In genomic region chr13:79246575-79246949, GRCh38 we compare ENCODE assay signal across 9 cellular contexts.
DNase-seq lines count a peak whose midpoint lies in the region; ATAC-seq and TF ChIP-seq lines count a peak whose summit lies in the region.
"Had no signal": no experiment of that assay in that cellular context is flagged by ENCODE, and none has a peak within 500 bp of the region (broad histone marks: within the 10 kb centered on the region; RNA-seq: fewer than 3 reads in every experiment).

No MANE protein-coding gene starts in this region.

- H4K91ac ChIP-seq in H9 (ENCODE audit: insufficient read length, low read depth, low read length), result no peak overlapping the region

- no peak overlapping the region for H3T11ph ChIP-seq in H9 (ENCODE audit: low read length)

- intact Hi-C loops in ascending aorta (cut with DNase I), result no loop called here
- intact Hi-C loops in activated T-helper 1 cell treated with anti-CD3 and anti-CD28 coated beads, Interleukin-12 subunit alpha, Interleukin-12 subunit beta, Interleukin-2, Interleukin-4 antibody, amounts not matched to agents 30 ng/mL and 10 ng/mL and 1 ng/mL, durations not matched to agents 14 hours and 24 hours and 36 hours (cut with micrococcal nuclease), result loop anchor here (5.0 kb wide), 1 partner anchor 269 kb away; no protein-coding TSS in a partner anchor

- H3K36me3 ChIP-seq in ascending aorta, result no peaks in the 10 kb centered on the region

- H3K4me3 Mint-ChIP-seq in H9, result no peak overlapping the region
- H3K4me3 Mint-ChIP-seq in activated T-helper 1 cell treated with anti-CD3 and anti-CD28 coated beads, Interleukin-12 subunit alpha, Interleukin-12 subunit beta, Interleukin-2, Interleukin-4 antibody, amounts not matched to agents 30 ng/mL and 10 ng/mL and 1 ng/mL, durations not matched to agents 14 hours and 24 hours and 36 hours, result no peak overlapping the region

- H3K79me1 ChIP-seq in H9 (ENCODE audit: insufficient read depth, low read depth, low read length, poor library complexity, severe bottlenecking), result no peaks in the 10 kb centered on the region

- H4K8ac ChIP-seq in H9 (replicated peaks; ENCODE audit: insufficient read length, low read depth, low read length), result no peak overlapping the region

- WGBS in H9 (ENCODE audit: extremely low coverage, insufficient read length, low lambda C conversion rate), result no CpG with 5 or more reads among the region's 4 CpGs

- no peaks in the 10 kb centered on the region for H3K9me3 ChIP-seq in ascending aorta
- no peaks in the 10 kb centered on the region for H3K9me3 ChIP-seq in H9 (ENCODE audit: control insufficient read depth, low read depth, low read length)

- H2BK120ac ChIP-seq in H9 (ENCODE audit: low read depth, low read length, poor library complexity, severe bottlenecking), result no peak overlapping the region

- H3K4ac ChIP-seq in H9 (ENCODE audit: low read depth, low read length), result no peak overlapping the region

- peak; percentile 31 for ATAC-seq in GM19043 (IDR thresholded peaks at IDR 0.05; ENCODE audit: low read depth, unreplicated experiment)
- ATAC-seq in HG03175 (IDR thresholded peaks at IDR 0.05; ENCODE audit: unreplicated experiment), result peak; percentile 51

- no peak overlapping the region for H2BK15ac ChIP-seq in H9 (ENCODE audit: low read depth, low read length)

- no peak overlapping the region for H2AFZ ChIP-seq in H9 (ENCODE audit: low read length)

- H3K4me1 Mint-ChIP-seq in H9, result peaks cover 18 to 22% of the 10 kb centered on the region in 2 experiments
- H3K4me1 Mint-ChIP-seq in activated T-helper 1 cell treated with anti-CD3 and anti-CD28 coated beads, Interleukin-12 subunit alpha, Interleukin-12 subunit beta, Interleukin-2, Interleukin-4 antibody, amounts not matched to agents 30 ng/mL and 10 ng/mL and 1 ng/mL, durations not matched to agents 14 hours and 24 hours and 36 hours (ENCODE audit: low read depth), result no peaks in the 10 kb centered on the region

- H4K5ac ChIP-seq in H9 (ENCODE audit: insufficient read length, low read depth, low read length), result no peak overlapping the region

- H3K4me1 ChIP-seq in ascending aorta, result no peaks in the 10 kb centered on the region
- H3K4me1 ChIP-seq in H9 (ENCODE audit: insufficient read depth, low read length), result peaks cover 2% of the 10 kb centered on the region; the same call in 1 of the 2 replicates

- H3K36me3 Mint-ChIP-seq in H9 (ENCODE audit: insufficient read depth in 1 of 3, low read depth in 3 of 3), result peaks cover 0 to 7% (median 0%) of the 10 kb centered on the region in 3 experiments; a peak in 3 of 7 replicates
- no peaks in the 10 kb centered on the region for H3K36me3 Mint-ChIP-seq in activated T-helper 1 cell treated with anti-CD3 and anti-CD28 coated beads, Interleukin-12 subunit alpha, Interleukin-12 subunit beta, Interleukin-2, Interleukin-4 antibody, amounts not matched to agents 30 ng/mL and 10 ng/mL and 1 ng/mL, durations not matched to agents 14 hours and 24 hours and 36 hours (ENCODE audit: low read depth)

- TF ChIP-seq CTCF in ascending aorta (IDR thresholded peaks at IDR 0.05) (no peak), H9 (conservative IDR thresholded peaks at IDR 0.05) (no peak)

- H2BK5ac ChIP-seq in H9 (ENCODE audit: insufficient read length, low read length), result no peak overlapping the region

- no peaks in the 10 kb centered on the region for H3K27me3 Mint-ChIP-seq in H9 (ENCODE audit: low read depth)
- H3K27me3 Mint-ChIP-seq in activated T-helper 1 cell treated with anti-CD3 and anti-CD28 coated beads, Interleukin-12 subunit alpha, Interleukin-12 subunit beta, Interleukin-2, Interleukin-4 antibody, amounts not matched to agents 30 ng/mL and 10 ng/mL and 1 ng/mL, durations not matched to agents 14 hours and 24 hours and 36 hours (ENCODE audit: insufficient read depth), result peaks cover 3% of the 10 kb centered on the region

- no peak overlapping the region for H3K9ac ChIP-seq in H9 (ENCODE audit: extremely low read depth, insufficient read length, low read length)

- no peaks in the 10 kb centered on the region for H4K20me1 ChIP-seq in H9 (ENCODE audit: control insufficient read depth, insufficient read depth, insufficient read length)

- no peak overlapping the region for H3K4me3 ChIP-seq in ascending aorta

- H3K23ac ChIP-seq in H9 (ENCODE audit: insufficient read length, low read depth, low read length), result no peak overlapping the region

- no peak overlapping the region for H3K18ac ChIP-seq in H9 (ENCODE audit: insufficient read length, low read depth, low read length)

- H2BK12ac ChIP-seq in H9 (ENCODE audit: insufficient read length, low read depth, low read length), result no peak overlapping the region

- H2BK20ac ChIP-seq in H9 (ENCODE audit: low read depth, low read length, poor library complexity, severe bottlenecking), result no peak overlapping the region

- H3K27ac Mint-ChIP-seq in H9, result no peak overlapping the region
- no peak overlapping the region for H3K27ac Mint-ChIP-seq in activated T-helper 1 cell treated with anti-CD3 and anti-CD28 coated beads, Interleukin-12 subunit alpha, Interleukin-12 subunit beta, Interleukin-2, Interleukin-4 antibody, amounts not matched to agents 30 ng/mL and 10 ng/mL and 1 ng/mL, durations not matched to agents 14 hours and 24 hours and 36 hours

- H3K27me3 ChIP-seq in ascending aorta, result no peaks in the 10 kb centered on the region
- no peaks in the 10 kb centered on the region for H3K27me3 ChIP-seq in H9 (ENCODE audit: insufficient read depth, low read length)

- H3K14ac ChIP-seq in H9 (ENCODE audit: insufficient read depth, low read length), result no peak overlapping the region

- H3K79me2 ChIP-seq in H9 (ENCODE audit: insufficient read depth, low read length), result no peaks in the 10 kb centered on the region

- H2AK5ac ChIP-seq in H9 (ENCODE audit: insufficient read length, low read length), result no peak overlapping the region

- DNase-seq in DMS79 treated with DMSO at 0.1 percent for 48 hours (lab: John Stamatoyannopoulos, UW) (peak; percentile 60), RKO (ENCODE audit: low spot score) (peak; percentile 13), ascending aorta (ENCODE audit: low spot score in 2 of 2) (no peak), H9 (no peak), kidney glomerular epithelial cell (lab: John Stamatoyannopoulos, UW) (no peak)
- no peak for DNase-seq in activated T-helper 1 cell treated with anti-CD3 and anti-CD28 coated beads, Interleukin-12 subunit alpha, Interleukin-12 subunit beta, Interleukin-2, Interleukin-4 antibody, amounts not matched to agents 30 ng/mL and 10 ng/mL and 1 ng/mL, durations not matched to agents 14 hours and 24 hours and 36 hours (ENCODE audit: low spot score)
- DNase-seq: NCI-H1694 treated with DMSO at 0.1 percent for 48 hours had no signal

- H3K27ac ChIP-seq in ascending aorta (no peak overlapping the region), H9 (ENCODE audit: insufficient read length, low read depth, low read length) (no peak overlapping the region)

- H3K9me3 Mint-ChIP-seq in H9, result peaks cover 3 to 10% of the 10 kb centered on the region in 2 experiments
- H3K9me3 Mint-ChIP-seq in activated T-helper 1 cell treated with anti-CD3 and anti-CD28 coated beads, Interleukin-12 subunit alpha, Interleukin-12 subunit beta, Interleukin-2, Interleukin-4 antibody, amounts not matched to agents 30 ng/mL and 10 ng/mL and 1 ng/mL, durations not matched to agents 14 hours and 24 hours and 36 hours, result no peaks in the 10 kb centered on the region

- no peaks in the 10 kb centered on the region for H3K23me2 ChIP-seq in H9 (ENCODE audit: insufficient read length, low read depth, low read length, poor library complexity, severe bottlenecking)

- H3K56ac ChIP-seq in H9 (ENCODE audit: insufficient read length, low read depth, low read length), result no peak overlapping the region

- H3K4me2 ChIP-seq in H9 (ENCODE audit: insufficient read depth, insufficient read length, low read length), result no peak overlapping the region

Comparison
In these comparisons a context has a peak if more than half of its experiments do, and no peak if none do; other contexts are left out.
1. DNase-seq: peak in DMS79 treated with DMSO at 0.1 percent for 48 hours (single experiment) and RKO (single experiment); none in ascending aorta (0 of 2), H9 (single experiment), activated T-helper 1 cell treated with anti-CD3 and anti-CD28 coated beads, Interleukin-12 subunit alpha, Interleukin-12 subunit beta, Interleukin-2, Interleukin-4 antibody, amounts not matched to agents 30 ng/mL and 10 ng/mL and 1 ng/mL, durations not matched to agents 14 hours and 24 hours and 36 hours (single experiment) and kidney glomerular epithelial cell (single experiment).